ENCODE assay signal across 8 cellular contexts in genomic region chr18:24530630-24531111, GRCh38.
DNase-seq lines count a peak whose midpoint lies in the region; ATAC-seq and TF ChIP-seq lines count a peak whose summit lies in the region.
"Had no signal": no experiment of that assay in that cellular context is flagged by ENCODE, and none has a peak within 500 bp of the region (broad histone marks: within the 10 kb centered on the region; RNA-seq: fewer than 3 reads in every experiment).

No MANE protein-coding gene starts in this region.

- peaks cover 0 to 25% (median 13%) of the 10 kb centered on the region in 7 donors for H3K27me3 ChIP-seq in heart right ventricle

- H3K4me1 ChIP-seq in heart right ventricle = no peaks in the 10 kb centered on the region

- peak; percentile 35 for DNase-seq in HCEC 1CT
- peak; percentile 3 for DNase-seq in NCI-H510A (lab: John Stamatoyannopoulos, UW)
- peak; percentile 69 to 84 for DNase-seq in dermis microvascular lymphatic vessel endothelial cell (ENCODE audit: low read depth in 2 of 2)
- peak; percentile 4 for DNase-seq in pulmonary artery endothelial cell (ENCODE audit: low read depth, low spot score)
- DNase-seq in stimulated activated CD4-positive, alpha-beta T cell treated with anti-CD3 and anti-CD28 coated beads, Interleukin-2, amount 100 ng/mL, for 48 hours = no peak
- no peak for DNase-seq in heart right ventricle

- no peak for TF ChIP-seq CTCF in heart right ventricle (IDR thresholded peaks at IDR 0.05)

- no peak overlapping the region for H3K4me3 ChIP-seq in heart right ventricle

- intact Hi-C loops in heart right ventricle (cut with DNase I) = no loop called here

- H3K9me3 ChIP-seq in heart right ventricle = no peaks in the 10 kb centered on the region

- H3K27ac ChIP-seq in heart right ventricle = no peak overlapping the region

- H3K36me3 ChIP-seq in heart right ventricle = no peaks in the 10 kb centered on the region

- 43 to 47% methylated on average over 6 of the region's 6 CpGs for WGBS in heart right ventricle, 2 donors

- no peak for ATAC-seq in HG03039 (IDR thresholded peaks at IDR 0.05; ENCODE audit: unreplicated experiment)
- ATAC-seq in heart right ventricle = no peak
- ATAC-seq: sciatic nerve had no signal

Comparison
In these comparisons a context has a peak if more than half of its experiments do, and no peak if none do; other contexts are left out.
1. DNase-seq: peak in HCEC 1CT (single experiment), NCI-H510A (single experiment), dermis microvascular lymphatic vessel endothelial cell (2 of 2) and pulmonary artery endothelial cell (single experiment); none in stimulated activated CD4-positive, alpha-beta T cell treated with anti-CD3 and anti-CD28 coated beads, Interleukin-2, amount 100 ng/mL, for 48 hours (0 of 2) and heart right ventricle (0 of 2).